In the genomic region with DNA sequence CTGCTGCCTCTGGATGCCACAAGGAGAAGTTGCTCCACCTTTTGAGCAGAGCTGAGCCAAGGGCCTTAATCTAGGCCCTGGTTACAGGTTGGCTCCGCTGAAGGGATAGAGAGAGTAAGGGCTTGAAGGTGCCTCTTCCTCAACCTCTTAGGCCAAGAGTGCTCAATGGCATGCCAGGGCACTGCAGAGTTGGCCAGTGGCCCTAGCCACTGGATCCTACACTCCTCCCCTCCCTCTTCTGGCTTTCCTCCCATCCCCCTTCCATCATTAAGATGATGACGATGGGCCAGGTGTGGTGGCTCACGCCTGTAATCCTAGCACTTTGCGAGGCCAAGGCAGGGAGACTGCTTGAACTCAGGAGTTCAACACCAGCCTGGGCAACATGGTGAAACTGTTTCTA, we compare ENCODE assay signal across 18 cellular contexts.
"Had no signal": no experiment of that assay in that cellular context is flagged by ENCODE, and none has a peak within 500 bp of the region (broad histone marks: within the 10 kb centered on the region; RNA-seq: fewer than 3 reads in every experiment).

No MANE protein-coding gene starts in this region.

- H3K27ac ChIP-seq: esophagus squamous epithelium, neural progenitor cell, ovary, sigmoid colon, tibial artery, uterus had no signal

- ATAC-seq: activated CD4-positive, CD25-positive, alpha-beta regulatory T cell treated with anti-CD3 and anti-CD28 coated beads, Interleukin-2, amount 50 U/mL, for 24 hours; effector memory CD8-positive, alpha-beta T cell had no signal

- H3K36me3 ChIP-seq: neural progenitor cell, ovary, uterus had no signal

- H3K9me3 Mint-ChIP-seq: activated naive CD8-positive, alpha-beta T cell treated with anti-CD3 and anti-CD28 coated beads for 36 hours; effector memory CD8-positive, alpha-beta T cell; naive B cell; neural progenitor cell; T-helper 1 cell treated with Interleukin-12 subunit alpha and Interleukin-12 subunit beta and Interleukin-4 antibody, amounts not matched to agents 30 μg/mL and 1 μg/mL, for 36 hours had no signal

- H3K27me3 Mint-ChIP-seq: activated naive CD8-positive, alpha-beta T cell treated with anti-CD3 and anti-CD28 coated beads for 36 hours; effector memory CD8-positive, alpha-beta T cell; naive B cell had no signal

- H3K9ac ChIP-seq: neural progenitor cell had no signal

- H3K27ac Mint-ChIP-seq: activated naive CD8-positive, alpha-beta T cell treated with anti-CD3 and anti-CD28 coated beads for 36 hours; neural progenitor cell; T-helper 1 cell treated with Interleukin-12 subunit alpha and Interleukin-12 subunit beta and Interleukin-4 antibody, amounts not matched to agents 30 μg/mL and 1 μg/mL, for 36 hours had no signal

- H3K36me3 Mint-ChIP-seq: activated naive CD8-positive, alpha-beta T cell treated with anti-CD3 and anti-CD28 coated beads for 36 hours; neural progenitor cell had no signal

- H3K4me3 ChIP-seq: esophagus squamous epithelium, neural progenitor cell, ovary, sigmoid colon, tibial artery, uterus had no signal

- DNase-seq: activated CD8-positive, alpha-beta memory T cell treated with anti-CD3 and anti-CD28 coated beads for 24 hours; activated CD8-positive, alpha-beta memory T cell treated with anti-CD3 and anti-CD28 coated beads, Interleukin-2, amount 50 U/mL, for 48 hours; activated gamma-delta T cell treated with Interleukin-2 at 50 U/mL for 16 hours; activated naive CD8-positive, alpha-beta T cell treated with anti-CD3 and anti-CD28 coated beads for 36 hours; amniotic stem cell; effector memory CD8-positive, alpha-beta T cell; esophagus squamous epithelium; naive B cell; ovary; sigmoid colon; stimulated activated CD4-positive, alpha-beta T cell treated with anti-CD3 and anti-CD28 coated beads, Interleukin-1b, Interleukin-23, amount 100 ng/mL, for 48 hours; stimulated activated CD8-positive, alpha-beta memory T cell treated with anti-CD3 and anti-CD28 coated beads, Interleukin-4, amount 100 ng/mL, for 48 hours; stimulated activated naive CD4-positive, alpha-beta T cell treated with Interleukin-2 at 50 U/mL for 16 hours; tibial artery; uterus had no signal

- H3K4me3 Mint-ChIP-seq: activated naive CD8-positive, alpha-beta T cell treated with anti-CD3 and anti-CD28 coated beads for 36 hours; effector memory CD8-positive, alpha-beta T cell; naive B cell; neural progenitor cell; T-helper 1 cell treated with Interleukin-12 subunit alpha and Interleukin-12 subunit beta and Interleukin-4 antibody, amounts not matched to agents 30 μg/mL and 1 μg/mL, for 36 hours had no signal

- H3K9me3 ChIP-seq: esophagus squamous epithelium, ovary, sigmoid colon, tibial artery, uterus had no signal

- H3K27me3 ChIP-seq: esophagus squamous epithelium, neural progenitor cell, ovary, sigmoid colon, tibial artery, uterus had no signal
